Comparison of ENCODE assay signal across 1 cellular context in genomic region chr7:99331002-99331401, GRCh38.
TF ChIP-seq lines count a peak whose summit lies in the region.

No MANE protein-coding gene starts in this region.

TF ChIP-seq in GM23338, 12 proteins besides CTCF, POLR2A, EP300 and RAD21 (continued from another document):
- TF ChIP-seq STAT1 (IDR thresholded peaks at IDR 0.05; ENCODE audit: unreplicated experiment): no peak
- TF ChIP-seq NANOG (IDR thresholded peaks at IDR 0.05; ENCODE audit: borderline replicate concordance): no peak
- TF ChIP-seq CREB1 (CRISPR knock-in tag; IDR thresholded peaks at IDR 0.05; ENCODE audit: low read depth): no peak
- no peak for TF ChIP-seq EZH2 (IDR thresholded peaks at IDR 0.05; ENCODE audit: low read depth, unreplicated experiment)
- TF ChIP-seq ZNF462 (CRISPR knock-in tag; IDR thresholded peaks at IDR 0.05): no peak
